Comparison of ENCODE assay signal across 1 cellular context in genomic region chr13:91361755-91362271, GRCh38.
TF ChIP-seq lines count a peak whose summit lies in the region.

No MANE protein-coding gene starts in this region.

TF ChIP-seq in HepG2, 621 proteins besides CTCF, POLR2A, EP300 and RAD21 (continued from another document and continues in another):
- TF ChIP-seq HOMEZ (CRISPR knock-in tag; IDR thresholded peaks at IDR 0.05; ENCODE audit: low read depth), result 0 out of 2 replicates have a peak, but pooled peaks have one; percentile 27
- no peak for TF ChIP-seq HCFC1 (IDR thresholded peaks at IDR 0.05; ENCODE audit: low read depth, low read length)
- TF ChIP-seq ZNF883 (CRISPR knock-in tag; IDR thresholded peaks at IDR 0.05; ENCODE audit: not compliant biosample characterization), result no peak
- no peak for TF ChIP-seq NRL (CRISPR knock-in tag; IDR thresholded peaks at IDR 0.05; ENCODE audit: borderline replicate concordance)
- TF ChIP-seq TBP (CRISPR knock-in tag; IDR thresholded peaks at IDR 0.05), result no peak
- TF ChIP-seq FOXA1 (IDR thresholded peaks at IDR 0.05), result peak; percentile 92
- peak; percentile 71 for TF ChIP-seq FOXA1 (CRISPR knock-in tag; IDR thresholded peaks at IDR 0.05)
- no peak for TF ChIP-seq ZBTB1 (CRISPR knock-in tag; IDR thresholded peaks at IDR 0.05; ENCODE audit: borderline replicate concordance)
- no peak for TF ChIP-seq ZNF326 (CRISPR knock-in tag; IDR thresholded peaks at IDR 0.05; ENCODE audit: borderline replicate concordance)
- TF ChIP-seq ZNF614 (CRISPR knock-in tag; IDR thresholded peaks at IDR 0.05; ENCODE audit: borderline replicate concordance), result no peak
- peak; percentile 58; the same call in 1 of the 2 replicates for TF ChIP-seq DPF2 (CRISPR knock-in tag; IDR thresholded peaks at IDR 0.05; ENCODE audit: borderline replicate concordance, low read depth)
- no peak for TF ChIP-seq ZNF747 (CRISPR knock-in tag; IDR thresholded peaks at IDR 0.05; ENCODE audit: borderline replicate concordance)
- no peak for TF ChIP-seq ZNF235 (CRISPR knock-in tag; IDR thresholded peaks at IDR 0.05; ENCODE audit: borderline replicate concordance)
- peak; percentile 95 for TF ChIP-seq ISL2 (CRISPR knock-in tag; IDR thresholded peaks at IDR 0.05)
- TF ChIP-seq E2F1 (CRISPR knock-in tag; IDR thresholded peaks at IDR 0.05), result no peak
- TF ChIP-seq, protein P1, sequence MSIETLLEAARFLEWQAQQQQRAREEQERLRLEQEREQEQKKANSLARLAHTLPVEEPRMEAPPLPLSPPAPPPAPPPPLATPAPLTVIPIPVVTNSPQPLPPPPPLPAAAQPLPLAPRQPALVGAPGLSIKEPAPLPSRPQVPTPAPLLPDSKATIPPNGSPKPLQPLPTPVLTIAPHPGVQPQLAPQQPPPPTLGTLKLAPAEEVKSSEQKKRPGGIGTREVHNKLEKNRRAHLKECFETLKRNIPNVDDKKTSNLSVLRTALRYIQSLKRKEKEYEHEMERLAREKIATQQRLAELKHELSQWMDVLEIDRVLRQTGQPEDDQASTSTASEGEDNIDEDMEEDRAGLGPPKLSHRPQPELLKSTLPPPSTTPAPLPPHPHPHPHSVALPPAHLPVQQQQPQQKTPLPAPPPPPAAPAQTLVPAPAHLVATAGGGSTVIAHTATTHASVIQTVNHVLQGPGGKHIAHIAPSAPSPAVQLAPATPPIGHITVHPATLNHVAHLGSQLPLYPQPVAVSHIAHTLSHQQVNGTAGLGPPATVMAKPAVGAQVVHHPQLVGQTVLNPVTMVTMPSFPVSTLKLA (IDR thresholded peaks at IDR 0.05), result no peak
- TF ChIP-seq ZNF746 (CRISPR knock-in tag; IDR thresholded peaks at IDR 0.05), result no peak
- no peak for TF ChIP-seq FLYWCH1 (CRISPR knock-in tag; IDR thresholded peaks at IDR 0.05)
- no peak for TF ChIP-seq KLF9 (CRISPR knock-in tag; IDR thresholded peaks at IDR 0.05; ENCODE audit: low read depth)
- peak; percentile 50 for TF ChIP-seq HNF4G (IDR thresholded peaks at IDR 0.05; ENCODE audit: borderline replicate concordance, low read depth, low read length)
- no peak for TF ChIP-seq HNF4G (CRISPR knock-in tag; IDR thresholded peaks at IDR 0.05; ENCODE audit: borderline replicate concordance, low read depth)
- no peak for TF ChIP-seq ZSCAN30 (CRISPR knock-in tag; IDR thresholded peaks at IDR 0.05)
- TF ChIP-seq, protein P2, sequence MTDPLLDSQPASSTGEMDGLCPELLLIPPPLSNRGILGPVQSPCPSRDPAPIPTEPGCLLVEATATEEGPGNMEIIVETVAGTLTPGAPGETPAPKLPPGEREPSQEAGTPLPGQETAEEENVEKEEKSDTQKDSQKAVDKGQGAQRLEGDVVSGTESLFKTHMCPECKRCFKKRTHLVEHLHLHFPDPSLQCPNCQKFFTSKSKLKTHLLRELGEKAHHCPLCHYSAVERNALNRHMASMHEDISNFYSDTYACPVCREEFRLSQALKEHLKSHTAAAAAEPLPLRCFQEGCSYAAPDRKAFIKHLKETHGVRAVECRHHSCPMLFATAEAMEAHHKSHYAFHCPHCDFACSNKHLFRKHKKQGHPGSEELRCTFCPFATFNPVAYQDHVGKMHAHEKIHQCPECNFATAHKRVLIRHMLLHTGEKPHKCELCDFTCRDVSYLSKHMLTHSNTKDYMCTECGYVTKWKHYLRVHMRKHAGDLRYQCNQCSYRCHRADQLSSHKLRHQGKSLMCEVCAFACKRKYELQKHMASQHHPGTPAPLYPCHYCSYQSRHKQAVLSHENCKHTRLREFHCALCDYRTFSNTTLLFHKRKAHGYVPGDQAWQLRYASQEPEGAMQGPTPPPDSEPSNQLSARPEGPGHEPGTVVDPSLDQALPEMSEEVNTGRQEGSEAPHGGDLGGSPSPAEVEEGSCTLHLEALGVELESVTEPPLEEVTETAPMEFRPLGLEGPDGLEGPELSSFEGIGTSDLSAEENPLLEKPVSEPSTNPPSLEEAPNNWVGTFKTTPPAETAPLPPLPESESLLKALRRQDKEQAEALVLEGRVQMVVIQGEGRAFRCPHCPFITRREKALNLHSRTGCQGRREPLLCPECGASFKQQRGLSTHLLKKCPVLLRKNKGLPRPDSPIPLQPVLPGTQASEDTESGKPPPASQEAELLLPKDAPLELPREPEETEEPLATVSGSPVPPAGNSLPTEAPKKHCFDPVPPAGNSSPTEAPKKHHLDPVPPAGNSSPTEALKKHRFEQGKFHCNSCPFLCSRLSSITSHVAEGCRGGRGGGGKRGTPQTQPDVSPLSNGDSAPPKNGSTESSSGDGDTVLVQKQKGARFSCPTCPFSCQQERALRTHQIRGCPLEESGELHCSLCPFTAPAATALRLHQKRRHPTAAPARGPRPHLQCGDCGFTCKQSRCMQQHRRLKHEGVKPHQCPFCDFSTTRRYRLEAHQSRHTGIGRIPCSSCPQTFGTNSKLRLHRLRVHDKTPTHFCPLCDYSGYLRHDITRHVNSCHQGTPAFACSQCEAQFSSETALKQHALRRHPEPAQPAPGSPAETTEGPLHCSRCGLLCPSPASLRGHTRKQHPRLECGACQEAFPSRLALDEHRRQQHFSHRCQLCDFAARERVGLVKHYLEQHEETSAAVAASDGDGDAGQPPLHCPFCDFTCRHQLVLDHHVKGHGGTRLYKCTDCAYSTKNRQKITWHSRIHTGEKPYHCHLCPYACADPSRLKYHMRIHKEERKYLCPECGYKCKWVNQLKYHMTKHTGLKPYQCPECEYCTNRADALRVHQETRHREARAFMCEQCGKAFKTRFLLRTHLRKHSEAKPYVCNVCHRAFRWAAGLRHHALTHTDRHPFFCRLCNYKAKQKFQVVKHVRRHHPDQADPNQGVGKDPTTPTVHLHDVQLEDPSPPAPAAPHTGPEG (CRISPR knock-in tag; IDR thresholded peaks at IDR 0.05), result no peak
- TF ChIP-seq, protein P3, sequence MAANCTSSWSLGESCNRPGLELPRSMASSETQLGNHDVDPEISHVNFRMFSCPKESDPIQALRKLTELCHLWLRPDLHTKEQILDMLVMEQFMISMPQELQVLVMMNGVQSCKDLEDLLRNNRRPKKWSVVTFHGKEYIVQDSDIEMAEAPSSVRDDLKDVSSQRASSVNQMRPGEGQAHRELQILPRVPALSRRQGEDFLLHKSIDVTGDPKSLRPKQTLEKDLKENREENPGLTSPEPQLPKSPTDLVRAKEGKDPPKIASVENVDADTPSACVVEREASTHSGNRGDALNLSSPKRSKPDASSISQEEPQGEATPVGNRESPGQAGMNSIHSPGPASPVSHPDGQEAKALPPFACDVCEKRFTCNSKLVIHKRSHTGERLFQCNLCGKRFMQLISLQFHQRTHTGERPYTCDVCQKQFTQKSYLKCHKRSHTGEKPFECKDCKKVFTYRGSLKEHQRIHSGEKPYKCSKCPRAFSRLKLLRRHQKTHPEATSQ (CRISPR knock-in tag; IDR thresholded peaks at IDR 0.05; ENCODE audit: borderline replicate concordance), result no peak
- TF ChIP-seq, protein P4, sequence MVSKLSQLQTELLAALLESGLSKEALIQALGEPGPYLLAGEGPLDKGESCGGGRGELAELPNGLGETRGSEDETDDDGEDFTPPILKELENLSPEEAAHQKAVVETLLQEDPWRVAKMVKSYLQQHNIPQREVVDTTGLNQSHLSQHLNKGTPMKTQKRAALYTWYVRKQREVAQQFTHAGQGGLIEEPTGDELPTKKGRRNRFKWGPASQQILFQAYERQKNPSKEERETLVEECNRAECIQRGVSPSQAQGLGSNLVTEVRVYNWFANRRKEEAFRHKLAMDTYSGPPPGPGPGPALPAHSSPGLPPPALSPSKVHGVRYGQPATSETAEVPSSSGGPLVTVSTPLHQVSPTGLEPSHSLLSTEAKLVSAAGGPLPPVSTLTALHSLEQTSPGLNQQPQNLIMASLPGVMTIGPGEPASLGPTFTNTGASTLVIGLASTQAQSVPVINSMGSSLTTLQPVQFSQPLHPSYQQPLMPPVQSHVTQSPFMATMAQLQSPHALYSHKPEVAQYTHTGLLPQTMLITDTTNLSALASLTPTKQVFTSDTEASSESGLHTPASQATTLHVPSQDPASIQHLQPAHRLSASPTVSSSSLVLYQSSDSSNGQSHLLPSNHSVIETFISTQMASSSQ (IDR thresholded peaks at IDR 0.05; ENCODE audit: low read depth), result peak; percentile 88
- TF ChIP-seq, protein P4 (CRISPR knock-in tag; IDR thresholded peaks at IDR 0.05; ENCODE audit: borderline replicate concordance), result peak; percentile 76; the same call in 1 of the 2 replicates
- TF ChIP-seq RNF2 (conservative IDR thresholded peaks at IDR 0.05; ENCODE audit: low read depth), result no peak
- no peak for TF ChIP-seq YY1 (IDR thresholded peaks at IDR 0.05; ENCODE audit: insufficient read depth, insufficient replicate concordance, low read depth, low read length)
- no peak for TF ChIP-seq ZNF543 (CRISPR knock-in tag; IDR thresholded peaks at IDR 0.05)
- TF ChIP-seq, protein P5, sequence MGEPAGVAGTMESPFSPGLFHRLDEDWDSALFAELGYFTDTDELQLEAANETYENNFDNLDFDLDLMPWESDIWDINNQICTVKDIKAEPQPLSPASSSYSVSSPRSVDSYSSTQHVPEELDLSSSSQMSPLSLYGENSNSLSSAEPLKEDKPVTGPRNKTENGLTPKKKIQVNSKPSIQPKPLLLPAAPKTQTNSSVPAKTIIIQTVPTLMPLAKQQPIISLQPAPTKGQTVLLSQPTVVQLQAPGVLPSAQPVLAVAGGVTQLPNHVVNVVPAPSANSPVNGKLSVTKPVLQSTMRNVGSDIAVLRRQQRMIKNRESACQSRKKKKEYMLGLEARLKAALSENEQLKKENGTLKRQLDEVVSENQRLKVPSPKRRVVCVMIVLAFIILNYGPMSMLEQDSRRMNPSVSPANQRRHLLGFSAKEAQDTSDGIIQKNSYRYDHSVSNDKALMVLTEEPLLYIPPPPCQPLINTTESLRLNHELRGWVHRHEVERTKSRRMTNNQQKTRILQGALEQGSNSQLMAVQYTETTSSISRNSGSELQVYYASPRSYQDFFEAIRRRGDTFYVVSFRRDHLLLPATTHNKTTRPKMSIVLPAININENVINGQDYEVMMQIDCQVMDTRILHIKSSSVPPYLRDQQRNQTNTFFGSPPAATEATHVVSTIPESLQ (CRISPR knock-in tag; conservative IDR thresholded peaks at IDR 0.05), result no peak
- TF ChIP-seq SNAPC5 (CRISPR knock-in tag; IDR thresholded peaks at IDR 0.05; ENCODE audit: borderline replicate concordance), result no peak
- no peak for TF ChIP-seq ZNF597 (CRISPR knock-in tag; IDR thresholded peaks at IDR 0.05)
- TF ChIP-seq NCOA1 (CRISPR knock-in tag; IDR thresholded peaks at IDR 0.05), result no peak
- no peak for TF ChIP-seq NFKBIZ (CRISPR knock-in tag; IDR thresholded peaks at IDR 0.05)
- TF ChIP-seq HNRNPLL (IDR thresholded peaks at IDR 0.05; ENCODE audit: low read depth, low read length, poor library complexity, severe bottlenecking), result no peak
- TF ChIP-seq ATF1 (CRISPR knock-in tag; IDR thresholded peaks at IDR 0.05), result peak; percentile 3; the same call in 1 of the 2 replicates
- no peak for TF ChIP-seq ZFP37 (CRISPR knock-in tag; IDR thresholded peaks at IDR 0.05; ENCODE audit: borderline replicate concordance)
- no peak for TF ChIP-seq MTA3 (CRISPR knock-in tag; IDR thresholded peaks at IDR 0.05)
- peak; percentile 96 for TF ChIP-seq FOXA3 (CRISPR knock-in tag; IDR thresholded peaks at IDR 0.05)
- TF ChIP-seq, protein P6, sequence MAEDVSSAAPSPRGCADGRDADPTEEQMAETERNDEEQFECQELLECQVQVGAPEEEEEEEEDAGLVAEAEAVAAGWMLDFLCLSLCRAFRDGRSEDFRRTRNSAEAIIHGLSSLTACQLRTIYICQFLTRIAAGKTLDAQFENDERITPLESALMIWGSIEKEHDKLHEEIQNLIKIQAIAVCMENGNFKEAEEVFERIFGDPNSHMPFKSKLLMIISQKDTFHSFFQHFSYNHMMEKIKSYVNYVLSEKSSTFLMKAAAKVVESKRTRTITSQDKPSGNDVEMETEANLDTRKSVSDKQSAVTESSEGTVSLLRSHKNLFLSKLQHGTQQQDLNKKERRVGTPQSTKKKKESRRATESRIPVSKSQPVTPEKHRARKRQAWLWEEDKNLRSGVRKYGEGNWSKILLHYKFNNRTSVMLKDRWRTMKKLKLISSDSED (CRISPR knock-in tag; IDR thresholded peaks at IDR 0.05), result no peak
- no peak for TF ChIP-seq MAFG (CRISPR knock-in tag; IDR thresholded peaks at IDR 0.05)
- TF ChIP-seq ZFP41 (CRISPR knock-in tag; IDR thresholded peaks at IDR 0.05; ENCODE audit: borderline replicate concordance), result no peak
- peak; percentile 89; the same call in 1 of the 2 replicates for TF ChIP-seq GATAD2A (CRISPR knock-in tag; IDR thresholded peaks at IDR 0.05)
- TF ChIP-seq ZNF510 (CRISPR knock-in tag; IDR thresholded peaks at IDR 0.05; ENCODE audit: low read depth), result no peak
